ENCODE assay signal across 12 cellular contexts in the genomic region with DNA sequence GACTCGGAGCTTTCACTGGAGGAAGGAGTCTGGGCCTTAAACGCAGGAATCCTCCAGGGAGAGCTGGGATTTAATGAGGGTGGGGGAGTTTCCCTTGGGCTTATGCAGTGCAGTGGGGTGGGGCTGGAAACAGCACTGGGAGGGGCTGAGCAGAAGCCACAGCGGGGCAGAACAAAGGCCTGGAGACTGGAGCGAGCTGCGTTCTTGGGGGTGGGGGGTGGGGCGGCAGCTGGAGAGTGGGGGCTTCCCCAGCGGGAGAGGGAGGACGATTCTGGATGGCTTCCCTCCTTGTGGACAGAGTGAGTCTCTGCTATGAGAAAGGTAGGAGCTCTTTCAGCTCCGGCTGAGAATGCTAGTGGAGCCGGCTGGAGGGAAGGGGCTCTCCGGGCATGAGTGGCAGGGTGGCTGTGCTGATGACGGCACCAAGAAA.
A peak's percentile ranks its signal among the peaks of the same experiment; 100 is the strongest.
DNase-seq lines count a peak whose midpoint lies in the region; ATAC-seq, FAIRE-seq and TF ChIP-seq lines count a peak whose summit lies in the region.
"Had no signal": no experiment of that assay in that cellular context is flagged by ENCODE, and none has a peak within 500 bp of the region (broad histone marks: within the 10 kb centered on the region; RNA-seq: fewer than 3 reads in every experiment).

No MANE protein-coding gene starts in this region.

- H3K27ac ChIP-seq in endodermal cell (ENCODE audit: low read depth, low read length), result no peak overlapping the region
- H3K27ac ChIP-seq in muscle layer of duodenum (ENCODE audit: low read length), result no peak overlapping the region
- no peak overlapping the region for H3K27ac ChIP-seq in breast epithelium

- peaks cover 3% of the 10 kb centered on the region for H3K9me3 ChIP-seq in endodermal cell (ENCODE audit: control insufficient read depth, low read length)
- H3K9me3 ChIP-seq in muscle layer of duodenum (ENCODE audit: control insufficient read depth in 1 of 2, low read length in 2 of 2), result no peaks in the 10 kb centered on the region
- no peaks in the 10 kb centered on the region for H3K9me3 ChIP-seq in breast epithelium

- peaks cover 16% of the 10 kb centered on the region for H3K4me1 Mint-ChIP-seq in endodermal cell
- no peaks in the 10 kb centered on the region for H3K4me1 Mint-ChIP-seq in activated T-cell treated with anti-CD3 and anti-CD28 coated beads, Interleukin-2, amount 50 U/mL, for 4 hours (ENCODE audit: low read depth)

- no peak overlapping the region for H3K27ac Mint-ChIP-seq in endodermal cell

- H3K9me3 Mint-ChIP-seq in endodermal cell, result peaks cover 7% of the 10 kb centered on the region
- H3K9me3 Mint-ChIP-seq in activated T-cell treated with anti-CD3 and anti-CD28 coated beads, Interleukin-2, amount 50 U/mL, for 4 hours, result no peaks in the 10 kb centered on the region

- H3K4me3 ChIP-seq in endodermal cell (ENCODE audit: low read length) (no peak overlapping the region), muscle layer of duodenum (ENCODE audit: low read depth in 1 of 2, low read length in 2 of 2) (peak overlapping the region; percentile 7 to 25), breast epithelium (peak overlapping the region in 1 of 3 donors; percentile 17)

- no peak for ATAC-seq in left lobe of liver
- ATAC-seq in activated T-cell treated with anti-CD3 and anti-CD28 coated beads, Interleukin-2, amount 50 U/mL, for 4 hours, result no peak
- ATAC-seq: Panc1 had no signal

- intact Hi-C loops in breast epithelium (cut with DNase I; ENCODE audit: low total_unique reads), result no loop called here

- no peak for TF ChIP-seq CTCF in D721Med (IDR thresholded peaks at IDR 0.05; ENCODE audit: insufficient read depth, missing control alignments)
- peak; percentile 44 for TF ChIP-seq CTCF in endodermal cell (conservative IDR thresholded peaks at IDR 0.05)
- no peak for TF ChIP-seq CTCF in breast epithelium (IDR thresholded peaks at IDR 0.05)

- peaks cover 25% of the 10 kb centered on the region for H3K27me3 Mint-ChIP-seq in endodermal cell (ENCODE audit: insufficient read depth)
- no peaks in the 10 kb centered on the region for H3K27me3 Mint-ChIP-seq in activated T-cell treated with anti-CD3 and anti-CD28 coated beads, Interleukin-2, amount 50 U/mL, for 4 hours (ENCODE audit: low read depth)

- peak; percentile 35 for FAIRE-seq in D721Med (lab: Jason Lieb, UNC)
- FAIRE-seq: kidney had no signal

- H3K9ac ChIP-seq in endodermal cell (ENCODE audit: extremely low read depth, low read length, poor library complexity, severe bottlenecking), result no peak overlapping the region

- H3K36me3 ChIP-seq in endodermal cell (ENCODE audit: control insufficient read depth, insufficient read depth, low read length), result no peaks in the 10 kb centered on the region
- no peaks in the 10 kb centered on the region for H3K36me3 ChIP-seq in muscle layer of duodenum (ENCODE audit: control insufficient read depth in 1 of 2, insufficient read depth in 2 of 2, low read length in 2 of 2)
- no peaks in the 10 kb centered on the region for H3K36me3 ChIP-seq in breast epithelium

- no peaks in the 10 kb centered on the region for H3K36me3 Mint-ChIP-seq in endodermal cell (ENCODE audit: low read depth)
- H3K36me3 Mint-ChIP-seq in activated T-cell treated with anti-CD3 and anti-CD28 coated beads, Interleukin-2, amount 50 U/mL, for 4 hours (ENCODE audit: insufficient read depth), result no peaks in the 10 kb centered on the region

- H3K4me1 ChIP-seq in endodermal cell (ENCODE audit: control insufficient read depth, insufficient read depth, low read length) (no peaks in the 10 kb centered on the region), muscle layer of duodenum (ENCODE audit: control insufficient read depth in 1 of 2, insufficient read depth in 2 of 2, low read length in 2 of 2) (peaks cover 3 to 10% of the 10 kb centered on the region in 2 donors), breast epithelium (no peaks in the 10 kb centered on the region)

- no peak overlapping the region for H3K4me3 Mint-ChIP-seq in endodermal cell
- H3K4me3 Mint-ChIP-seq in activated T-cell treated with anti-CD3 and anti-CD28 coated beads, Interleukin-2, amount 50 U/mL, for 4 hours, result no peak overlapping the region

- H3K27me3 ChIP-seq in endodermal cell (ENCODE audit: control insufficient read depth, insufficient read depth, low read length, poor library complexity, severe bottlenecking) (no peaks in the 10 kb centered on the region), muscle layer of duodenum (ENCODE audit: low read depth, low read length) (no peaks in the 10 kb centered on the region), breast epithelium (no peaks in the 10 kb centered on the region)

- TF ChIP-seq POLR2A in breast epithelium (IDR thresholded peaks at IDR 0.05), result no peak

- 31 to 45% methylated on average over 8 to 12 of the region's 12 CpGs for WGBS in endodermal cell (ENCODE audit: insufficient coverage in 1 of 2, insufficient read length in 1 of 2), 2 experiments

- DNase-seq in D721Med (ENCODE audit: insufficient read length, low spot score), result peak; percentile 82
- DNase-seq in NCI-H2171 treated with DMSO at 0.1 percent for 48 hours (lab: John Stamatoyannopoulos, UW), result peak; percentile 40
- peak; percentile 85 for DNase-seq in endodermal cell
- DNase-seq in breast epithelium (ENCODE audit: low spot score in 2 of 2), result no peak
- no peak for DNase-seq in left lobe of liver (ENCODE audit: low spot score)
- DNase-seq in activated T-cell treated with anti-CD3 and anti-CD28 coated beads, Interleukin-2, amount 50 U/mL, for 4 hours, result no peak
- DNase-seq in medulla oblongata (ENCODE audit: extremely low spot score), result no peak
- DNase-seq: GF-D8, kidney, NCI-H1092 had no signal

Comparison
In these comparisons a context has a peak if more than half of its experiments do, and no peak if none do; other contexts are left out.
1. DNase-seq: peak in D721Med (single experiment), NCI-H2171 treated with DMSO at 0.1 percent for 48 hours (single experiment) and endodermal cell (single experiment); none in breast epithelium (0 of 2), left lobe of liver (single experiment), activated T-cell treated with anti-CD3 and anti-CD28 coated beads, Interleukin-2, amount 50 U/mL, for 4 hours (single experiment) and medulla oblongata (single experiment).